ENCODE assay signal across 8 cellular contexts in the genomic region with DNA sequence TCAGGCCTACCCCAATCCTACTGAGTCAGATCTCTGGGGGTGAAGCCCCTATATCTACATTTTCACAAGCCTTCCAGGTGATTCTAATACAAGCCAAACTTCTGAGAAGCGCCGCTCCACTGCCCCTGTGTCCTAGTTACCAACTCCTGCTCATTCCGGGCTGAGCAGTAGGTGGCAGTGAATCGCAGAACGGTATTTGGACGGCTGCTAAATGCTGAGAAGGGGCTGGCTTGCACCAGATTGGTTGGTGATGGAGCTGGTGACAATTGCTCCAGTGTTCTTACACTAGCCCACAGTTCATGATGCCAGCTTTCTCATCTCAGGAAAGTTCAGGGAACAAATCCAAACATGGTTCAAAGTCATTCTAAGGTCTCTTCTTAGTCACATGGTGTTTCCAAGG. TPM values are rescaled to one million over a fixed set of nuclear protein-coding genes. Genes with fewer than 3 reads are reported as not detected.
DNase-seq lines count a peak whose midpoint lies in the region; ATAC-seq and TF ChIP-seq lines count a peak whose summit lies in the region.

No MANE protein-coding gene starts in this region.

- peak overlapping the region; percentile 60 for H2AFZ ChIP-seq in neural progenitor cell (replicated peaks)

- H3K4me1 Mint-ChIP-seq in activated T-cell treated with anti-CD3 and anti-CD28 coated beads, Interleukin-2, amount 50 U/mL, for 24 hours (ENCODE audit: low read depth): peaks cover 12% of the 10 kb centered on the region
- peaks cover 23% of the 10 kb centered on the region for H3K4me1 Mint-ChIP-seq in neural progenitor cell

- H3K4me1 ChIP-seq in neural progenitor cell: peaks cover 4% of the 10 kb centered on the region

- no peaks in the 10 kb centered on the region for H3K9me3 Mint-ChIP-seq in activated T-cell treated with anti-CD3 and anti-CD28 coated beads, Interleukin-2, amount 50 U/mL, for 24 hours
- H3K9me3 Mint-ChIP-seq in neural progenitor cell: no peaks in the 10 kb centered on the region

- H3K9ac ChIP-seq in neural progenitor cell: no peak overlapping the region

- H3K4me2 ChIP-seq in neural progenitor cell: no peak overlapping the region

- H3K36me3 Mint-ChIP-seq in activated T-cell treated with anti-CD3 and anti-CD28 coated beads, Interleukin-2, amount 50 U/mL, for 24 hours (ENCODE audit: low read depth): no peaks in the 10 kb centered on the region
- no peaks in the 10 kb centered on the region for H3K36me3 Mint-ChIP-seq in neural progenitor cell

- no peak overlapping the region for H3K4me3 Mint-ChIP-seq in activated T-cell treated with anti-CD3 and anti-CD28 coated beads, Interleukin-2, amount 50 U/mL, for 24 hours
- H3K4me3 Mint-ChIP-seq in neural progenitor cell: no peak overlapping the region

- no peaks in the 10 kb centered on the region for H3K79me2 ChIP-seq in neural progenitor cell (ENCODE audit: low read depth)

- no peak for ATAC-seq in HG03565 (IDR thresholded peaks at IDR 0.05; ENCODE audit: unreplicated experiment)

- H3K27me3 Mint-ChIP-seq in activated T-cell treated with anti-CD3 and anti-CD28 coated beads, Interleukin-2, amount 50 U/mL, for 24 hours: peaks cover 8% of the 10 kb centered on the region
- H3K27me3 Mint-ChIP-seq in neural progenitor cell (ENCODE audit: insufficient read depth, low read depth): peaks cover 3% of the 10 kb centered on the region

- no peak overlapping the region for H3K27ac Mint-ChIP-seq in activated T-cell treated with anti-CD3 and anti-CD28 coated beads, Interleukin-2, amount 50 U/mL, for 24 hours
- no peak overlapping the region for H3K27ac Mint-ChIP-seq in neural progenitor cell

- peaks cover 5% of the 10 kb centered on the region for H3F3A ChIP-seq in neural progenitor cell (ENCODE audit: low read depth)

- no peaks in the 10 kb centered on the region for H3K9me3 ChIP-seq in neural progenitor cell (ENCODE audit: low read depth)

- H3K27me3 ChIP-seq in neural progenitor cell: no peaks in the 10 kb centered on the region

- no peaks in the 10 kb centered on the region for H3K36me3 ChIP-seq in neural progenitor cell

- H4K20me1 ChIP-seq in neural progenitor cell (ENCODE audit: low read depth): no peaks in the 10 kb centered on the region

- TF ChIP-seq CTCF in neural progenitor cell (IDR thresholded peaks at IDR 0.05): peak; percentile 64

- in situ Hi-C loops in G401 (cut with HindIII; ENCODE audit: low sequenced_read_pairs): no loop called here

- DNase-seq in G401 (ENCODE audit: low spot score) (peak; percentile 81), HCEC 1CT (peak; percentile 64), NCI-H510A (lab: John Stamatoyannopoulos, UW) (peak; percentile 31), foreskin melanocyte (peak; percentile 56), neural progenitor cell (ENCODE audit: low spot score) (peak; percentile 79), NCI-H128 (lab: John Stamatoyannopoulos, UW; ENCODE audit: unreplicated experiment) (no peak)
- peak; percentile 49 for DNase-seq in activated T-cell treated with anti-CD3 and anti-CD28 coated beads, Interleukin-2, amount 50 U/mL, for 24 hours

- H3K4me3 ChIP-seq in neural progenitor cell: no peak overlapping the region

- no peak overlapping the region for H3K27ac ChIP-seq in neural progenitor cell

RNA-seq across cellular contexts. Expression of a gene that starts 31.1 kb away (rescaled TPM):
- 0.03 TPM in 1 of 2 replicates, not detected in the other for total RNA-seq in G401 (2014; rRNA removed; shearing (Covaris generic))
- not detected in 2 replicates for total RNA-seq in neural progenitor cell (ENCODE audit: low replicate concordance)

RNA-seq across cellular contexts. Expression of a gene that starts 53.2 kb away (rescaled TPM):
- total RNA-seq in G401 (2014; rRNA removed; shearing (Covaris generic)): not detected in 2 replicates
- 7.0 and 14.5 TPM in 2 replicates for total RNA-seq in neural progenitor cell (ENCODE audit: low replicate concordance)
